8 cellular contexts compared by ENCODE assay signal in genomic region chr6:130020892-130021483, GRCh38. TPM values are rescaled to one million over a fixed set of nuclear protein-coding genes. Genes with fewer than 3 reads are reported as not detected.
A peak's percentile ranks its signal among the peaks of the same experiment; 100 is the strongest.
DNase-seq lines count a peak whose midpoint lies in the region; ATAC-seq and TF ChIP-seq lines count a peak whose summit lies in the region.

No MANE protein-coding gene starts in this region.

- DNase-seq in GM06990 (ENCODE audit: extremely low read depth, insufficient read length): peak; percentile 69
- peak; percentile 87 for DNase-seq in MM.1S
- DNase-seq in SKM-1 treated with dmso at 0.1 percent for 144 hours (lab: John Stamatoyannopoulos, UW; ENCODE audit: unreplicated experiment): peak; percentile 88
- DNase-seq in activated naive CD8-positive, alpha-beta T cell treated with anti-CD3 and anti-CD28 coated beads, Interleukin-2, amount 50 U/mL, for 24 hours: peak; percentile 72
- peak; percentile 87 for DNase-seq in cardiac septum (ENCODE audit: low spot score)
- DNase-seq in trophoblast cell: peak; percentile 87 to 99
- DNase-seq in type B pancreatic cell (ENCODE audit: extremely low spot score, unreplicated experiment): peak; percentile 76

- H3K4me1 Mint-ChIP-seq in activated naive CD8-positive, alpha-beta T cell treated with anti-CD3 and anti-CD28 coated beads, Interleukin-2, amount 50 U/mL, for 24 hours: peaks cover 47% of the 10 kb centered on the region
- H3K4me1 Mint-ChIP-seq in type B pancreatic cell (ENCODE audit: unreplicated experiment): no peaks in the 10 kb centered on the region

- intact Hi-C loops in cardiac septum (cut with DNase I): no loop called here

- no peak overlapping the region for H4K12ac ChIP-seq in trophoblast cell (ENCODE audit: low read depth, low read length)

- peak; percentile 71 for TF ChIP-seq CTCF in GM06990 (IDR thresholded peaks at IDR 0.05; ENCODE audit: insufficient read depth, low read length, poor library complexity, severe bottlenecking)
- peak; percentile 73; the same call in 1 of the 2 replicates for TF ChIP-seq CTCF in HEK293 (tag by site-specific recombination; IDR thresholded peaks at IDR 0.05)
- peak; percentile 78 for TF ChIP-seq CTCF in MM.1S (IDR thresholded peaks at IDR 0.05; ENCODE audit: low read length)
- peak; percentile 87 for TF ChIP-seq CTCF in type B pancreatic cell (conservative IDR thresholded peaks at IDR 0.05)

- POLR2A ChIA-PET in HEK293 (lab: Yijun Ruan, JAX): no interaction called here

- H3K9me2 ChIP-seq in MM.1S (replicated peaks; ENCODE audit: insufficient read depth, low read length): no peaks in the 10 kb centered on the region

- no peaks in the 10 kb centered on the region for H3K79me2 ChIP-seq in MM.1S (ENCODE audit: low read length)
- H3K79me2 ChIP-seq in trophoblast cell (ENCODE audit: control insufficient read depth, insufficient read depth, low read length, poor library complexity): peaks cover 3% of the 10 kb centered on the region

- no peaks in the 10 kb centered on the region for H3K27me3 ChIP-seq in GM06990 (replicated peaks; ENCODE audit: control insufficient read depth, insufficient read depth, low read length)
- no peaks in the 10 kb centered on the region for H3K27me3 ChIP-seq in MM.1S (replicated peaks; ENCODE audit: insufficient read depth, low read length)
- H3K27me3 ChIP-seq in trophoblast cell (ENCODE audit: insufficient read depth, low read length): no peaks in the 10 kb centered on the region

- H2BK120ac ChIP-seq in trophoblast cell (ENCODE audit: insufficient read depth, low read length, poor library complexity): no peak overlapping the region

- no CpG with 5 or more reads among the region's 27 CpGs for WGBS in trophoblast cell (ENCODE audit: extremely low coverage, insufficient coverage, insufficient read length)

- H3K4me1 ChIP-seq in HEK293 (ENCODE audit: control insufficient read depth, insufficient read depth, low read length) (no peaks in the 10 kb centered on the region), MM.1S (ENCODE audit: low read length) (peaks cover 9% of the 10 kb centered on the region; the same call in 1 of the 2 replicates), trophoblast cell (ENCODE audit: control insufficient read depth in 1 of 2, insufficient read depth in 2 of 2, low read length in 2 of 2) (no peaks in the 10 kb centered on the region)

- peak overlapping the region; percentile 73; the same call in 1 of the 2 replicates for H2AFZ ChIP-seq in MM.1S (ENCODE audit: low read length)
- no peak overlapping the region for H2AFZ ChIP-seq in trophoblast cell (ENCODE audit: insufficient read depth, low read length, poor library complexity)

- no peak overlapping the region for H4K8ac ChIP-seq in trophoblast cell (ENCODE audit: low read depth, low read length)

- H3K27me3 Mint-ChIP-seq in activated naive CD8-positive, alpha-beta T cell treated with anti-CD3 and anti-CD28 coated beads, Interleukin-2, amount 50 U/mL, for 24 hours: no peaks in the 10 kb centered on the region
- H3K27me3 Mint-ChIP-seq in type B pancreatic cell: no peaks in the 10 kb centered on the region

- H2AK5ac ChIP-seq in trophoblast cell (ENCODE audit: low read length): no peak overlapping the region

- peak overlapping the region; percentile 71 for H3K4me2 ChIP-seq in MM.1S (ENCODE audit: low read depth, low read length)
- peak overlapping the region; percentile 100 for H3K4me2 ChIP-seq in trophoblast cell (ENCODE audit: low read length)

- peak overlapping the region; percentile 92 for H3K4me3 Mint-ChIP-seq in activated naive CD8-positive, alpha-beta T cell treated with anti-CD3 and anti-CD28 coated beads, Interleukin-2, amount 50 U/mL, for 24 hours
- H3K4me3 Mint-ChIP-seq in type B pancreatic cell: peak overlapping the region; percentile 99

- H3K9me3 ChIP-seq in HEK293 (ENCODE audit: control insufficient read depth, insufficient read depth, low read depth, low read length) (no peaks in the 10 kb centered on the region), MM.1S (replicated peaks; ENCODE audit: insufficient read depth, low read length) (no peaks in the 10 kb centered on the region), trophoblast cell (ENCODE audit: insufficient read depth, low read depth, low read length) (no peaks in the 10 kb centered on the region)

- H3K27ac Mint-ChIP-seq in activated naive CD8-positive, alpha-beta T cell treated with anti-CD3 and anti-CD28 coated beads, Interleukin-2, amount 50 U/mL, for 24 hours: peak overlapping the region; percentile 91
- peak overlapping the region; percentile 93 for H3K27ac Mint-ChIP-seq in type B pancreatic cell

- no peak overlapping the region for H3K27ac ChIP-seq in HEK293 (ENCODE audit: extremely low read depth, low read depth, low read length)
- H3K27ac ChIP-seq in MM.1S (ENCODE audit: low read length): peak overlapping the region; percentile 28; the same call in 1 of the 2 replicates
- no peak overlapping the region for H3K27ac ChIP-seq in trophoblast cell (ENCODE audit: low read depth, low read length)

- no peaks in the 10 kb centered on the region for H3K36me3 ChIP-seq in GM06990 (ENCODE audit: control insufficient read depth, insufficient read depth, low read length)
- peaks cover 0 to 14% of the 10 kb centered on the region in 2 experiments; a peak in 1 of 3 replicates for H3K36me3 ChIP-seq in HEK293 (ENCODE audit: control insufficient read depth in 2 of 2, insufficient read depth in 1 of 2, low read length in 2 of 2)
- no peaks in the 10 kb centered on the region for H3K36me3 ChIP-seq in MM.1S (replicated peaks; ENCODE audit: insufficient read depth, low read length)
- H3K36me3 ChIP-seq in trophoblast cell (ENCODE audit: control insufficient read depth in 1 of 2, insufficient read depth in 2 of 2, low read length in 2 of 2): no peaks in the 10 kb centered on the region

- peak; percentile 70 for ATAC-seq in activated naive CD8-positive, alpha-beta T cell treated with anti-CD3 and anti-CD28 coated beads, Interleukin-2, amount 50 U/mL, for 24 hours

- CTCF ChIA-PET in HEK293 (lab: Yijun Ruan, JAX): interaction anchor here (0.6 to 2.0 kb wide), 43 partner anchors 10 to 1436 kb away, joined by 3 to 21 read pairs (median 4); no protein-coding TSS in a partner anchor

- H3K9me3 Mint-ChIP-seq in activated naive CD8-positive, alpha-beta T cell treated with anti-CD3 and anti-CD28 coated beads, Interleukin-2, amount 50 U/mL, for 24 hours: no peaks in the 10 kb centered on the region
- no peaks in the 10 kb centered on the region for H3K9me3 Mint-ChIP-seq in type B pancreatic cell

- no peak overlapping the region for H2BK5ac ChIP-seq in trophoblast cell (ENCODE audit: low read depth, low read length, poor library complexity)

- no peaks in the 10 kb centered on the region for H4K20me1 ChIP-seq in MM.1S (ENCODE audit: insufficient read depth, low read length)

- no peak overlapping the region for H4K91ac ChIP-seq in trophoblast cell (ENCODE audit: low read depth, low read length)

- H3K79me1 ChIP-seq in trophoblast cell (ENCODE audit: low read length): peaks cover 4% of the 10 kb centered on the region

- no peak overlapping the region for H3K4ac ChIP-seq in trophoblast cell (ENCODE audit: low read depth, low read length)

- H3K14ac ChIP-seq in trophoblast cell (ENCODE audit: low read length): no peak overlapping the region

- H3K4me3 ChIP-seq in GM06990 (replicated peaks; ENCODE audit: low read depth, low read length): peak overlapping the region; percentile 81
- H3K4me3 ChIP-seq in HEK293 (ENCODE audit: low read depth, low read length): peak overlapping the region; percentile 70
- peak overlapping the region; percentile 72 for H3K4me3 ChIP-seq in MM.1S (ENCODE audit: low read length)
- peak overlapping the region; percentile 85 for H3K4me3 ChIP-seq in trophoblast cell (ENCODE audit: low read depth, low read length)

- peaks cover 14% of the 10 kb centered on the region for H3K36me3 Mint-ChIP-seq in activated naive CD8-positive, alpha-beta T cell treated with anti-CD3 and anti-CD28 coated beads, Interleukin-2, amount 50 U/mL, for 24 hours (ENCODE audit: low read depth)
- H3K36me3 Mint-ChIP-seq in type B pancreatic cell: peaks cover 16% of the 10 kb centered on the region

- H3F3A ChIP-seq in MM.1S (ENCODE audit: insufficient read depth, low read length): peaks cover 8% of the 10 kb centered on the region; the same call in 1 of the 2 replicates

- no peak overlapping the region for H2BK12ac ChIP-seq in trophoblast cell (ENCODE audit: low read length)

- H3K18ac ChIP-seq in trophoblast cell (ENCODE audit: low read length): no peak overlapping the region

- H3K23ac ChIP-seq in trophoblast cell (ENCODE audit: low read length): no peak overlapping the region

- H3K9ac ChIP-seq in MM.1S (ENCODE audit: low read length): peak overlapping the region; percentile 36; the same call in 1 of the 2 replicates
- H3K9ac ChIP-seq in trophoblast cell (ENCODE audit: low read length): no peak overlapping the region

TF ChIP-seq in HEK293, 187 proteins besides CTCF, POLR2A, EP300 and RAD21 (continues in another document):
- TF ChIP-seq ZBTB11 (tag by site-specific recombination; conservative IDR thresholded peaks at IDR 0.05; ENCODE audit: low read depth) (0 out of 2 replicates have a peak, but pooled peaks have one; percentile 1), TRIM28 (IDR thresholded peaks at IDR 0.05; ENCODE audit: borderline replicate concordance, low read length) (no peak), ZNF600 (tag by site-specific recombination; IDR thresholded peaks at IDR 0.05) (no peak)

RNA-seq across cellular contexts. Expression of gene L3MBTL3, which starts 2.6 kb away (rescaled TPM):
- 2.8 TPM for total RNA-seq in cardiac septum
- 6.3 and 6.6 TPM in 2 replicates for polyA plus RNA-seq in trophoblast cell (2013)
- total RNA-seq in type B pancreatic cell (ENCODE audit: low replicate concordance): 16.6 and 23.8 TPM in 2 replicates
